In the genomic region with DNA sequence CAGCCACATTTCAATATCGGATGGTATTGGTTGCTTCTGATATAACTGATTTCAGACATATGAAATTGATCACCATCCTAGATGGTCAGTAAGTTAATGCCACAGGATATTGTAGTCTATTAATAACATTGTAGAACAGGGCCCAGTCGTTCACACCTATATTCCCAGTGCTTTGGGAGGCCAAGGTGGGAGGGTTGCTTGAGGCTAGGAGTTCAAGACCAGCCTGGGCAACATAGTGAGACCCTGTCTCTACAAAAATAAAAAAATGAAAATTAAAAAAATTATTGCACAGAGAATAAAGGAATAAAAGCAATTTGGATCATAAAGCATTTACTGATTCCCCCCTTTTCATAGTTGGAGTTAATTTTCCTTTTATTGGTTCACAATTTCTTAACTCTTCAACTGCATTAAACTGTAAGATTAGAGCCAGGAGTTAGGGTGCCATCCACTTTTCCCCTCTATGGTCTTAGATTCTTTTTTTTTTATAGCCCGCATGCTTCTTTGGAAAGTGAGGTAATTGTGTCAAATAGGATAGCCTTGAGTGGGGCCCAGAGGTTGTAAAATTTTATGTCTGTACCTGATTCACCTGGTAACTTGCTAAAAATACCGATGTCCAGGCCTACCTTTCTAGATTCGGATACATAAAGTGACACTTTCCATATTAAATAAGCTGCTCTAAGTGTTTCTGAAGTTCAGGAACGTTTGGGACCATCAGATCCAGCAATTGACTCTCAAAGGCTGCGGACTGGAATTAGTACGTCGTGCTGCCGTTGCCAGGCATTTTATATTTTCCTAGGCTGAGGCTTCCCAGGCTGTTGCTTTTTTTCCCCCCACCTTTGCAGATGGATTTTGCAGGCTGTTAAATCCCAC, we compare ENCODE assay signal across 8 cellular contexts. TPM values are rescaled to one million over a fixed set of nuclear protein-coding genes. Genes with fewer than 3 reads are reported as not detected.
DNase-seq lines count a peak whose midpoint lies in the region; ATAC-seq and FAIRE-seq lines count a peak whose summit lies in the region.

No MANE protein-coding gene starts in this region.

- POLR2A ChIA-PET in activated CD4-positive, alpha-beta memory T cell treated with anti-CD3 and anti-CD28 coated beads for 36 hours (lab: Charles Lee) = interaction anchor here (0.7 to 2.9 kb wide), 6 partner anchors 8 to 1035 kb away, joined by 3 to 24 read pairs (median 4); partner anchors contain the start of genes ADK, AP3M1 and VDAC2

- no peaks in the 10 kb centered on the region for H3K9me3 ChIP-seq in iPS DF 6.9 (ENCODE audit: control insufficient read depth, insufficient read depth, low read length)

- FAIRE-seq in urothelium cell line (lab: Jason Lieb, UNC) = no peak

- no peaks in the 10 kb centered on the region for H3K36me3 Mint-ChIP-seq in activated CD4-positive, alpha-beta memory T cell treated with anti-CD3 and anti-CD28 coated beads for 36 hours
- peaks cover 9% of the 10 kb centered on the region for H3K36me3 Mint-ChIP-seq in stimulated activated memory B cell treated with anti-CD40 and anti-IgM and Interleukin-4, amounts not matched to agents 10 μg/mL and 1 μg/mL and 100 μg/mL, for 72 hours

- peak overlapping the region; percentile 87 for H3K4me3 Mint-ChIP-seq in activated CD4-positive, alpha-beta memory T cell treated with anti-CD3 and anti-CD28 coated beads for 36 hours
- peak overlapping the region; percentile 83 for H3K4me3 Mint-ChIP-seq in stimulated activated memory B cell treated with anti-CD40 and anti-IgM and Interleukin-4, amounts not matched to agents 10 μg/mL and 1 μg/mL and 100 μg/mL, for 72 hours

- no peak overlapping the region for H3K27ac ChIP-seq in iPS DF 6.9 (ENCODE audit: low read length)

- H3K36me3 ChIP-seq in iPS DF 6.9 (ENCODE audit: control insufficient read depth, insufficient read depth, low read length) = no peaks in the 10 kb centered on the region

- no CpG with 5 or more reads among the region's 10 CpGs for WGBS in iPS DF 6.9 (ENCODE audit: insufficient coverage, insufficient read length)

- peaks cover 29% of the 10 kb centered on the region for H3K4me1 Mint-ChIP-seq in activated CD4-positive, alpha-beta memory T cell treated with anti-CD3 and anti-CD28 coated beads for 36 hours (ENCODE audit: low read depth)
- peaks cover 40% of the 10 kb centered on the region for H3K4me1 Mint-ChIP-seq in stimulated activated memory B cell treated with anti-CD40 and anti-IgM and Interleukin-4, amounts not matched to agents 10 μg/mL and 1 μg/mL and 100 μg/mL, for 72 hours

- H3K27me3 Mint-ChIP-seq in activated CD4-positive, alpha-beta memory T cell treated with anti-CD3 and anti-CD28 coated beads for 36 hours = no peaks in the 10 kb centered on the region
- H3K27me3 Mint-ChIP-seq in stimulated activated memory B cell treated with anti-CD40 and anti-IgM and Interleukin-4, amounts not matched to agents 10 μg/mL and 1 μg/mL and 100 μg/mL, for 72 hours = no peaks in the 10 kb centered on the region

- peak overlapping the region; percentile 53; the same call in 1 of the 2 replicates for H3K4me3 ChIP-seq in iPS DF 6.9 (ENCODE audit: low read length)

- peak; percentile 59 for DNase-seq in NCI-H2171 treated with DMSO at 0.1 percent for 48 hours (lab: John Stamatoyannopoulos, UW)
- no peak for DNase-seq in NCI-H2171 (lab: John Stamatoyannopoulos, UW)
- no peak for DNase-seq in activated CD4-positive, alpha-beta memory T cell treated with anti-CD3 and anti-CD28 coated beads for 36 hours
- no peak for DNase-seq in iPS DF 6.9 (ENCODE audit: low read depth, low spot score)
- DNase-seq in urothelium cell line (ENCODE audit: low spot score) = no peak
- DNase-seq in A172 (ENCODE audit: low spot score) = no peak

- no peaks in the 10 kb centered on the region for H3K27me3 ChIP-seq in iPS DF 6.9 (ENCODE audit: control insufficient read depth, insufficient read depth, low read length)

- H3K4me1 ChIP-seq in iPS DF 6.9 (ENCODE audit: control insufficient read depth, insufficient read depth, low read length) = no peaks in the 10 kb centered on the region; the same call in 1 of the 2 replicates

- CTCF ChIA-PET in activated CD4-positive, alpha-beta memory T cell treated with anti-CD3 and anti-CD28 coated beads for 36 hours (lab: Charles Lee) = interaction anchor here (0.6 to 1.1 kb wide), 3 partner anchors 25 to 68 kb away, joined by 3 to 8 read pairs (median 3); partner anchors contain the start of genes ADK and AP3M1

- no peaks in the 10 kb centered on the region for H3K9me3 Mint-ChIP-seq in activated CD4-positive, alpha-beta memory T cell treated with anti-CD3 and anti-CD28 coated beads for 36 hours
- no peaks in the 10 kb centered on the region for H3K9me3 Mint-ChIP-seq in stimulated activated memory B cell treated with anti-CD40 and anti-IgM and Interleukin-4, amounts not matched to agents 10 μg/mL and 1 μg/mL and 100 μg/mL, for 72 hours

- intact Hi-C loops in activated CD4-positive, alpha-beta memory T cell treated with anti-CD3 and anti-CD28 coated beads for 36 hours (cut with micrococcal nuclease) = loop anchor here (1.0 to 10.0 kb wide), 7 partner anchors 15 to 1059 kb away; partner anchors contain the start of genes ADK, COMTD1 and KAT6B

- peak overlapping the region; percentile 92 for H3K27ac Mint-ChIP-seq in activated CD4-positive, alpha-beta memory T cell treated with anti-CD3 and anti-CD28 coated beads for 36 hours
- peak overlapping the region; percentile 93 for H3K27ac Mint-ChIP-seq in stimulated activated memory B cell treated with anti-CD40 and anti-IgM and Interleukin-4, amounts not matched to agents 10 μg/mL and 1 μg/mL and 100 μg/mL, for 72 hours

- ATAC-seq in stimulated activated memory B cell treated with anti-CD40 and anti-IgM and Interleukin-4, amounts not matched to agents 10 μg/mL and 1 μg/mL and 100 μg/mL, for 72 hours = no peak
- no peak for ATAC-seq in HG02623 (IDR thresholded peaks at IDR 0.05; ENCODE audit: unreplicated experiment)

RNA-seq across cellular contexts. Expression of gene ADK, which starts 24.7 kb away (rescaled TPM):
- 10 to 100 TPM; 52.8 to 54.4 TPM for total RNA-seq in activated CD4-positive, alpha-beta memory T cell treated with anti-CD3 and anti-CD28 coated beads for 36 hours
- total RNA-seq in A172 (2014; rRNA removed; shearing (Covaris generic)) = 51.4 and 52.5 TPM in 2 replicates

RNA-seq across cellular contexts. Expression of gene AP3M1, which starts 25.1 kb away (rescaled TPM):
- 10 to 100 TPM; 43.1 to 43.9 TPM for total RNA-seq in activated CD4-positive, alpha-beta memory T cell treated with anti-CD3 and anti-CD28 coated beads for 36 hours
- total RNA-seq in A172 (2014; rRNA removed; shearing (Covaris generic)) = 49.1 and 56.8 TPM in 2 replicates
